ENCODE assay signal across 8 cellular contexts in genomic region chr20:53157443-53158408, GRCh38.
DNase-seq lines count a peak whose midpoint lies in the region; ATAC-seq, FAIRE-seq and TF ChIP-seq lines count a peak whose summit lies in the region.

No MANE protein-coding gene starts in this region.

- H2AFZ ChIP-seq in K562 (ENCODE audit: low read depth, low read length): peak overlapping the region; percentile 72

- POLR2A ChIA-PET in RWPE1 (lab: Yijun Ruan, JAX; ENCODE audit: low non-redundant PET) (no interaction called here), K562 (lab: Yijun Ruan, JAX) (no interaction called here)

- H3K36me3 ChIP-seq in K562 (ENCODE audit: control insufficient read depth, insufficient read depth, low read length) (no peaks in the 10 kb centered on the region), thyroid gland (no peaks in the 10 kb centered on the region)

- H3K4me1 ChIP-seq in K562 (replicated peaks in 1 of 2; ENCODE audit: control insufficient read depth in 2 of 2, insufficient read depth in 2 of 2, low read length in 2 of 2): peaks cover 14 to 20% of the 10 kb centered on the region in 2 experiments
- peaks cover 0 to 5% of the 10 kb centered on the region in 2 donors for H3K4me1 ChIP-seq in thyroid gland

- H3K4me3 ChIP-seq in K562 (no peak overlapping the region), thyroid gland (replicated peaks in 1 of 3) (no peak overlapping the region)

- TF ChIP-seq POLR2A in K562 (conservative IDR thresholded peaks at IDR 0.05) (no peak), thyroid gland (IDR thresholded peaks at IDR 0.05) (no peak), GM12891 (IDR thresholded peaks at IDR 0.05; ENCODE audit: low read depth, low read length) (no peak)

- H3K9ac ChIP-seq in K562 (ENCODE audit: insufficient read depth in 1 of 2, low read depth in 2 of 2, low read length in 2 of 2): no peak overlapping the region

- H3K9me1 ChIP-seq in K562 (ENCODE audit: control insufficient read depth, insufficient read depth, low read length): no peaks in the 10 kb centered on the region

- peak; percentile 63 for DNase-seq in Daoy (ENCODE audit: low read depth)
- peak; percentile 18 for DNase-seq in RWPE1 (ENCODE audit: low spot score)
- peak; percentile 55 to 79 (median 59) for DNase-seq in K562 (ENCODE audit: extremely low read depth in 1 of 4, low spot score in 3 of 4)
- peak; percentile 29 to 71 for DNase-seq in left colon
- peak; percentile 62 to 69 for DNase-seq in thyroid gland
- DNase-seq in GM12891 (ENCODE audit: insufficient read length, low spot score): no peak

- no peak for TF ChIP-seq EP300 in K562 (IDR thresholded peaks at IDR 0.05; ENCODE audit: low read length)

- WGBS in K562 (ENCODE audit: insufficient coverage, low coverage, missing lambda C conversion rate): 70% methylated on average over 11 of the region's 11 CpGs
- 79 to 80% methylated on average over 11 of the region's 11 CpGs for WGBS in thyroid gland, 2 donors

- no peak overlapping the region for H3K4me2 ChIP-seq in K562 (ENCODE audit: insufficient read depth, low read length)

- H3K9me3 ChIP-seq in K562 (replicated peaks; ENCODE audit: control insufficient read depth, insufficient read depth, low read depth, low read length): peaks cover 9% of the 10 kb centered on the region; the same call in 1 of the 2 replicates
- no peaks in the 10 kb centered on the region for H3K9me3 ChIP-seq in thyroid gland

- ATAC-seq in GM19328 (IDR thresholded peaks at IDR 0.05; ENCODE audit: unreplicated experiment) (peak; percentile 80), HG03432 (IDR thresholded peaks at IDR 0.05; ENCODE audit: unreplicated experiment) (peak; percentile 75), K562 (peak; percentile 56), left colon (peak; percentile 69)

- CTCF ChIA-PET in RWPE1 (lab: Yijun Ruan, JAX) (interaction anchor here (0.8 to 0.9 kb wide), 2 partner anchors 17 to 209 kb away, joined by 3 to 4 read pairs; no protein-coding TSS in a partner anchor), K562 (lab: Yijun Ruan, JAX; ENCODE audit: low intra/inter-chr PET ratio) (no interaction called here)

- BruUV-seq in K562 (replicated peaks; lab: Mats Ljungman, UMichigan): no TSS peak

- FAIRE-seq in K562 (lab: Jason Lieb, UNC) (peak; percentile 52), GM12891 (lab: Jason Lieb, UNC) (no peak)

- H3K27me3 ChIP-seq in K562 (ENCODE audit: control insufficient read depth in 2 of 2, insufficient read depth in 2 of 2, low read length in 2 of 2) (no peaks in the 10 kb centered on the region), thyroid gland (no peaks in the 10 kb centered on the region)

- intact Hi-C loops in K562 (cut with micrococcal nuclease) (loop anchor here (1.0 to 2.0 kb wide), 3 partner anchors 18 to 60 kb away; no protein-coding TSS in a partner anchor), left colon (cut with DNase I, micrococcal nuclease) (no loop called here), thyroid gland (cut with DNase I) (loop anchor here (10.0 kb wide), 1 partner anchor 387 kb away; no protein-coding TSS in a partner anchor)

- H3K79me2 ChIP-seq in K562 (ENCODE audit: control insufficient read depth, insufficient read depth, low read length): no peaks in the 10 kb centered on the region

- in situ Hi-C loops in K562 (cut with MboI): no loop called here

- peak in 1 of 2 experiments; percentile 68; a peak in 3 of 4 replicates for TF ChIP-seq RAD21 in K562 (CRISPR knock-in tag; conservative IDR thresholded peaks at IDR 0.05 in 1 of 2, IDR thresholded peaks at IDR 0.05 in 1 of 2)

- H4K20me1 ChIP-seq in K562 (replicated peaks; ENCODE audit: control insufficient read depth, insufficient read depth, low read length): no peaks in the 10 kb centered on the region

- peak; percentile 35 for TF ChIP-seq CTCF in RWPE1 (conservative IDR thresholded peaks at IDR 0.05; ENCODE audit: low read depth)
- TF ChIP-seq CTCF in K562 (IDR thresholded peaks at IDR 0.05 in 2 of 3, conservative IDR thresholded peaks at IDR 0.05 in 1 of 3; ENCODE audit: insufficient read depth in 2 of 3, low read depth in 1 of 3, low read length in 3 of 3): peak; percentile 61 to 69 (median 66)
- TF ChIP-seq CTCF in thyroid gland (IDR thresholded peaks at IDR 0.05): peak in 5 of 6 experiments; percentile 35 to 57 (median 50)

- H3K27ac ChIP-seq in RWPE1: no peak overlapping the region
- no peak overlapping the region for H3K27ac ChIP-seq in K562 (ENCODE audit: extremely low read depth, low read depth, low read length)
- H3K27ac ChIP-seq in thyroid gland: no peak overlapping the region

TF ChIP-seq in K562, 482 proteins besides CTCF, POLR2A, EP300 and RAD21 (continues in another document):
- 0 out of 2 replicates have a peak, but pooled peaks have one; percentile 23 for TF ChIP-seq ZNF121 (CRISPR knock-in tag; conservative IDR thresholded peaks at IDR 0.05)
- peak in 1 of 2 experiments; percentile 35; a peak in 1 of 3 replicates for TF ChIP-seq CBX3 (IDR thresholded peaks at IDR 0.05; ENCODE audit: borderline replicate concordance in 1 of 2, low read length in 2 of 2)
- no peak for TF ChIP-seq POLR2AphosphoS2 (IDR thresholded peaks at IDR 0.05; ENCODE audit: low read length)
- no peak for TF ChIP-seq RBM25 (IDR thresholded peaks at IDR 0.05; ENCODE audit: low read depth, low read length, severe bottlenecking)
- TF ChIP-seq ELF1 (tag; IDR thresholded peaks at IDR 0.05): peak; percentile 55; the same call in 1 of the 2 replicates
- TF ChIP-seq CHAMP1 (IDR thresholded peaks at IDR 0.05): peak; percentile 17; the same call in 1 of the 2 replicates
- TF ChIP-seq ZSCAN32 (CRISPR knock-in tag; IDR thresholded peaks at IDR 0.05): no peak
- TF ChIP-seq TRIM24 (IDR thresholded peaks at IDR 0.05): peak in 1 of 2 experiments; percentile 30; a peak in 1 of 4 replicates
- TF ChIP-seq CREB1 (IDR thresholded peaks at IDR 0.05): no peak
- no peak for TF ChIP-seq CREB1 (CRISPR knock-in tag; IDR thresholded peaks at IDR 0.05)

TF ChIP-seq in GM12891, 5 proteins besides CTCF, POLR2A, EP300 and RAD21:
- no peak for TF ChIP-seq SPI1 (IDR thresholded peaks at IDR 0.05; ENCODE audit: low read depth, low read length)
- TF ChIP-seq TAF1 (IDR thresholded peaks at IDR 0.05; ENCODE audit: low read depth, low read length): no peak
- TF ChIP-seq POU2F2 (IDR thresholded peaks at IDR 0.05; ENCODE audit: low read depth, low read length): no peak
- TF ChIP-seq POLR2AphosphoS5 (IDR thresholded peaks at IDR 0.05; ENCODE audit: low read depth, low read length): no peak
- no peak for TF ChIP-seq PAX5 (IDR thresholded peaks at IDR 0.05; ENCODE audit: insufficient read depth, low read length, severe bottlenecking)

Comparison
In these comparisons a context has a peak if more than half of its experiments do, and no peak if none do; other contexts are left out.
1. intact Hi-C loops: an anchor here in K562 (1.0 to 2.0 kb wide) and thyroid gland (10.0 kb wide); none called in left colon.